21 cellular contexts compared by ENCODE assay signal in genomic region chr2:97724501-97724900, GRCh38. TPM values are rescaled to one million over a fixed set of nuclear protein-coding genes. Genes with fewer than 3 reads are reported as not detected.
DNase-seq lines count a peak whose midpoint lies in the region; ATAC-seq, FAIRE-seq and TF ChIP-seq lines count a peak whose summit lies in the region.
"Had no signal": no experiment of that assay in that cellular context is flagged by ENCODE, and none has a peak within 500 bp of the region (broad histone marks: within the 10 kb centered on the region; RNA-seq: fewer than 3 reads in every experiment).

No MANE protein-coding gene starts in this region.

- no peak overlapping the region for H3K4ac ChIP-seq in mesendoderm (ENCODE audit: low read depth, low read length)

- H3F3A ChIP-seq in GM23338 (replicated peaks; ENCODE audit: low read depth) = no peaks in the 10 kb centered on the region

- H3K4me1 ChIP-seq in GM23338 (ENCODE audit: insufficient read depth) = peaks cover 17% of the 10 kb centered on the region
- H3K4me1 ChIP-seq in mesendoderm (ENCODE audit: control insufficient read depth, low read depth, low read length) = no peaks in the 10 kb centered on the region
- H3K4me1 ChIP-seq in testis = no peaks in the 10 kb centered on the region
- peaks cover 0 to 19% (median 0%) of the 10 kb centered on the region in 3 donors for H3K4me1 ChIP-seq in esophagus squamous epithelium

- H3K36me3 Mint-ChIP-seq in activated naive CD4-positive, alpha-beta T cell treated with anti-CD3 and anti-CD28 coated beads, Interleukin-2, amount 50 U/mL, for 24 hours = peaks cover 29% of the 10 kb centered on the region
- H3K36me3 Mint-ChIP-seq in activated naive CD4-positive, alpha-beta T cell treated with anti-CD3 and anti-CD28 coated beads for 36 hours (ENCODE audit: low read depth) = peaks cover 67% of the 10 kb centered on the region
- no peaks in the 10 kb centered on the region; the same call in 2 of the 3 replicates for H3K36me3 Mint-ChIP-seq in GM23338 (ENCODE audit: low read depth)

- CTCF ChIA-PET in activated naive CD4-positive, alpha-beta T cell treated with anti-CD3 and anti-CD28 coated beads for 36 hours (lab: Charles Lee) = no interaction called here

- WGBS in mesendoderm (ENCODE audit: extremely low coverage, insufficient coverage, low lambda C conversion rate) = no CpG with 5 or more reads among the region's 17 CpGs
- WGBS in testis, 2 donors = 29 to 50% methylated on average over 16 to 17 of the region's 17 CpGs
- WGBS in esophagus squamous epithelium, 2 donors = 72 to 79% methylated on average over 17 of the region's 17 CpGs

- H3K27ac Mint-ChIP-seq in activated naive CD4-positive, alpha-beta T cell treated with anti-CD3 and anti-CD28 coated beads, Interleukin-2, amount 50 U/mL, for 24 hours = peak overlapping the region; percentile 86
- H3K27ac Mint-ChIP-seq in activated naive CD4-positive, alpha-beta T cell treated with anti-CD3 and anti-CD28 coated beads for 36 hours = no peak overlapping the region
- no peak overlapping the region for H3K27ac Mint-ChIP-seq in GM23338
- H3K27ac Mint-ChIP-seq: B cell had no signal

- no peak for FAIRE-seq in frontal cortex (lab: Jason Lieb, UNC)
- FAIRE-seq: D721Med had no signal

- no peak for DNase-seq in activated naive CD4-positive, alpha-beta T cell treated with anti-CD3 and anti-CD28 coated beads for 36 hours
- DNase-seq in GM23338 (ENCODE audit: low spot score) (no peak), mesendoderm (no peak), testis (no peak), esophagus squamous epithelium (lab: John Stamatoyannopoulos, UW) (no peak), frontal cortex (ENCODE audit: low spot score in 2 of 2) (no peak)
- DNase-seq: DMS79, H9, NCI-H1436, NCI-H1930, NCI-H226, NCI-H524, NCI-H82, OCI-M1, SHP77 treated with DMSO at 0.1 percent for 48 hours had no signal

- no peak overlapping the region for H2AK5ac ChIP-seq in mesendoderm (ENCODE audit: low read length)

- H3K9me3 Mint-ChIP-seq in activated naive CD4-positive, alpha-beta T cell treated with anti-CD3 and anti-CD28 coated beads, Interleukin-2, amount 50 U/mL, for 24 hours = no peaks in the 10 kb centered on the region
- H3K9me3 Mint-ChIP-seq in activated naive CD4-positive, alpha-beta T cell treated with anti-CD3 and anti-CD28 coated beads for 36 hours = peaks cover 3% of the 10 kb centered on the region
- no peaks in the 10 kb centered on the region for H3K9me3 Mint-ChIP-seq in GM23338
- H3K9me3 Mint-ChIP-seq: H9 had no signal

- no peak overlapping the region for H2BK5ac ChIP-seq in mesendoderm (ENCODE audit: low read length)

- H3K27me3 ChIP-seq in GM23338 (ENCODE audit: insufficient read depth) = no peaks in the 10 kb centered on the region
- no peaks in the 10 kb centered on the region for H3K27me3 ChIP-seq in mesendoderm (ENCODE audit: insufficient read depth, low read length, poor library complexity)
- H3K27me3 ChIP-seq in testis = no peaks in the 10 kb centered on the region
- H3K27me3 ChIP-seq in esophagus squamous epithelium = peaks cover 0 to 17% (median 0%) of the 10 kb centered on the region in 4 donors

- no peak overlapping the region for H4K5ac ChIP-seq in mesendoderm (ENCODE audit: low read length)

- H3K9me2 ChIP-seq in GM23338 (ENCODE audit: insufficient read depth) = no peaks in the 10 kb centered on the region

- ATAC-seq in GM23338 (peak; percentile 38; the same call in 2 of the 3 replicates), GM18873 (IDR thresholded peaks at IDR 0.05; ENCODE audit: low FRiP score, unreplicated experiment) (no peak)

- intact Hi-C loops in activated naive CD4-positive, alpha-beta T cell treated with anti-CD3 and anti-CD28 coated beads for 36 hours (cut with micrococcal nuclease) = no loop called here
- intact Hi-C loops in testis (cut with DNase I; ENCODE audit: low total_unique reads) = no loop called here
- intact Hi-C loops in esophagus squamous epithelium (cut with DNase I) = no loop called here

- H3K18ac ChIP-seq in mesendoderm (ENCODE audit: low read length) = no peak overlapping the region

- TF ChIP-seq CTCF in GM23338 (conservative IDR thresholded peaks at IDR 0.05; ENCODE audit: low read depth in 2 of 2) = no peak
- no peak for TF ChIP-seq CTCF in testis (IDR thresholded peaks at IDR 0.05)
- TF ChIP-seq CTCF in esophagus squamous epithelium (IDR thresholded peaks at IDR 0.05) = no peak

- H4K8ac ChIP-seq in mesendoderm (ENCODE audit: low read depth, low read length) = no peak overlapping the region

- H3K4me2 ChIP-seq in GM23338 = no peak overlapping the region
- no peak overlapping the region for H3K4me2 ChIP-seq in mesendoderm (ENCODE audit: low read length)
- H3K4me2 ChIP-seq: KMS-11 had no signal

- H3K9me3 ChIP-seq in testis (no peaks in the 10 kb centered on the region), esophagus squamous epithelium (no peaks in the 10 kb centered on the region)

- H3K4me3 ChIP-seq in GM23338 = no peak overlapping the region
- H3K4me3 ChIP-seq in mesendoderm (ENCODE audit: low read length) = no peak overlapping the region
- peak overlapping the region; percentile 1 to 44 for H3K4me3 ChIP-seq in testis
- H3K4me3 ChIP-seq in esophagus squamous epithelium = no peak overlapping the region

- H3K56ac ChIP-seq in mesendoderm (ENCODE audit: low read length) = peak overlapping the region; percentile 6

- no peak overlapping the region for H2BK120ac ChIP-seq in mesendoderm (ENCODE audit: low read depth, low read length)

- H3K4me3 Mint-ChIP-seq in activated naive CD4-positive, alpha-beta T cell treated with anti-CD3 and anti-CD28 coated beads, Interleukin-2, amount 50 U/mL, for 24 hours = no peak overlapping the region
- no peak overlapping the region for H3K4me3 Mint-ChIP-seq in activated naive CD4-positive, alpha-beta T cell treated with anti-CD3 and anti-CD28 coated beads for 36 hours
- H3K4me3 Mint-ChIP-seq in GM23338 = no peak overlapping the region
- H3K4me3 Mint-ChIP-seq: B cell, H9 had no signal

- H3K36me3 ChIP-seq in GM23338 (ENCODE audit: insufficient read depth) (no peaks in the 10 kb centered on the region), mesendoderm (ENCODE audit: control insufficient read depth, insufficient read depth, low read length) (no peaks in the 10 kb centered on the region), testis (ENCODE audit: low read depth, missing control alignments) (no peaks in the 10 kb centered on the region), esophagus squamous epithelium (no peaks in the 10 kb centered on the region)

- no peak overlapping the region for H3K23ac ChIP-seq in mesendoderm (ENCODE audit: low read length)

- H3K27ac ChIP-seq in GM23338 (ENCODE audit: low read depth) (no peak overlapping the region), mesendoderm (ENCODE audit: low read depth, low read length) (no peak overlapping the region), testis (no peak overlapping the region), esophagus squamous epithelium (no peak overlapping the region)
- H3K27ac ChIP-seq: KMS-11 had no signal

- H3K9ac ChIP-seq in mesendoderm (ENCODE audit: low read length) = no peak overlapping the region
- H3K9ac ChIP-seq: KMS-11 had no signal

- no peak overlapping the region for H2BK15ac ChIP-seq in mesendoderm (replicated peaks; ENCODE audit: low read depth)

- peak overlapping the region; percentile 63 for H2AFZ ChIP-seq in GM23338

- no peaks in the 10 kb centered on the region for H4K20me1 ChIP-seq in GM23338 (replicated peaks; ENCODE audit: insufficient read depth)

- H3K79me2 ChIP-seq in GM23338 (replicated peaks; ENCODE audit: insufficient read depth) (no peaks in the 10 kb centered on the region), mesendoderm (ENCODE audit: control insufficient read depth, insufficient read depth, low read length) (no peaks in the 10 kb centered on the region)

- H3K4me1 Mint-ChIP-seq in activated naive CD4-positive, alpha-beta T cell treated with anti-CD3 and anti-CD28 coated beads, Interleukin-2, amount 50 U/mL, for 24 hours = peaks cover 81% of the 10 kb centered on the region
- peaks cover 65% of the 10 kb centered on the region for H3K4me1 Mint-ChIP-seq in activated naive CD4-positive, alpha-beta T cell treated with anti-CD3 and anti-CD28 coated beads for 36 hours (ENCODE audit: low read depth)
- peaks cover 15% of the 10 kb centered on the region for H3K4me1 Mint-ChIP-seq in GM23338

- no peaks in the 10 kb centered on the region for H3K27me3 Mint-ChIP-seq in activated naive CD4-positive, alpha-beta T cell treated with anti-CD3 and anti-CD28 coated beads, Interleukin-2, amount 50 U/mL, for 24 hours
- H3K27me3 Mint-ChIP-seq in activated naive CD4-positive, alpha-beta T cell treated with anti-CD3 and anti-CD28 coated beads for 36 hours (ENCODE audit: low read depth) = no peaks in the 10 kb centered on the region
- peaks cover 2% of the 10 kb centered on the region for H3K27me3 Mint-ChIP-seq in GM23338 (ENCODE audit: insufficient read depth, low read depth, poor library complexity)
- H3K27me3 Mint-ChIP-seq: B cell had no signal

- H3K79me1 ChIP-seq in mesendoderm (ENCODE audit: low read length) = no peaks in the 10 kb centered on the region

- TF ChIP-seq POLR2A in testis (IDR thresholded peaks at IDR 0.05) (no peak), esophagus squamous epithelium (IDR thresholded peaks at IDR 0.05) (no peak)

TF ChIP-seq in GM23338, 12 proteins besides CTCF, POLR2A, EP300 and RAD21 (continues in another document):
- TF ChIP-seq NANOG (IDR thresholded peaks at IDR 0.05; ENCODE audit: borderline replicate concordance) = no peak

RNA-seq across cellular contexts. Expression of gene ZAP70, which starts 11.1 kb away (rescaled TPM):
- total RNA-seq in activated naive CD4-positive, alpha-beta T cell treated with anti-CD3 and anti-CD28 coated beads for 36 hours = 100 to 1,000 TPM; 167 TPM
- total RNA-seq in GM23338 (2014; rRNA removed; shearing (Covaris generic)) = 0.12 and 0.42 TPM in 2 replicates
- not detected in 2 replicates for polyA plus RNA-seq in GM23338 (2016; fragmentation: Nextera tagmentation; extraction: Ambion mirVana)
- polyA plus RNA-seq in mesendoderm (2013, experiment 1 of 2) = 0.46 TPM
- 0.63 TPM for polyA plus RNA-seq in mesendoderm (2013, experiment 2 of 2)
- total RNA-seq in testis = 1 to 10 TPM; 5.5 to 6.4 TPM
- polyA plus RNA-seq in testis (ENCODE audit: insufficient read depth, low read depth, low replicate concordance) = 6.5 TPM
- total RNA-seq in esophagus squamous epithelium = 1 to 10 TPM; 2.2 to 7.8 (median 3.3) TPM
- 0.82 TPM for total RNA-seq in frontal cortex
- total RNA-seq: A172 had no signal

RNA-seq across cellular contexts. Expression of gene C2orf92, which starts 55.0 kb away (rescaled TPM):
- 1 to 10 TPM; 2.7 to 2.8 TPM for total RNA-seq in activated naive CD4-positive, alpha-beta T cell treated with anti-CD3 and anti-CD28 coated beads for 36 hours
- 2.6 and 2.9 TPM in 2 replicates for total RNA-seq in GM23338 (2014; rRNA removed; shearing (Covaris generic))
- 1.7 and 2.6 TPM in 2 replicates for polyA plus RNA-seq in GM23338 (2016; fragmentation: Nextera tagmentation; extraction: Ambion mirVana)
- 1.7 TPM for polyA plus RNA-seq in mesendoderm (2013, experiment 1 of 2)
- polyA plus RNA-seq in mesendoderm (2013, experiment 2 of 2) = 1.7 TPM
- 10 to 100 TPM; 27.8 to 35.7 TPM for total RNA-seq in testis
- 51.2 TPM for polyA plus RNA-seq in testis (ENCODE audit: insufficient read depth, low read depth, low replicate concordance)
- 10 to 100 TPM in 1 of 4 donors, 1 to 10 TPM in 2, not detected in 1; 2.5 to 12.8 (median 2.5) TPM for total RNA-seq in esophagus squamous epithelium
- 3.3 TPM for total RNA-seq in frontal cortex

Comparison
In these comparisons a context has a peak if more than half of its experiments do, and no peak if none do; other contexts are left out.
1. H3K4me3 ChIP-seq: peak in testis (2 of 2); none in GM23338 (single experiment), mesendoderm (single experiment) and esophagus squamous epithelium (0 of 4).
2. RNA of gene ZAP70, which starts 11.1 kb away (total RNA-seq): 167 TPM in activated naive CD4-positive, alpha-beta T cell treated with anti-CD3 and anti-CD28 coated beads for 36 hours; 5.5 to 6.4 TPM in testis, 2.2 to 7.8 TPM in esophagus squamous epithelium, 0.82 TPM in frontal cortex (single experiment) and 0.12 to 0.42 TPM in GM23338; every median in the first group is over 10 times any median in the second.